In genomic region chr17:51017270-51017669, GRCh38 we compare ENCODE assay signal across 1 cellular context.
TF ChIP-seq lines count a peak whose summit lies in the region.

No MANE protein-coding gene starts in this region.

TF ChIP-seq in GM23338, 12 proteins besides CTCF, POLR2A, EP300 and RAD21 (continued from another document):
- TF ChIP-seq ZNF462 (CRISPR knock-in tag; IDR thresholded peaks at IDR 0.05): no peak
- TF ChIP-seq EZH2phosphoT487 (IDR thresholded peaks at IDR 0.05; ENCODE audit: unreplicated experiment): no peak
- TF ChIP-seq ETS1 (IDR thresholded peaks at IDR 0.05): no peak
TF ChIP-seq in GM23338: peak in this region for 0.
